In the genomic region with DNA sequence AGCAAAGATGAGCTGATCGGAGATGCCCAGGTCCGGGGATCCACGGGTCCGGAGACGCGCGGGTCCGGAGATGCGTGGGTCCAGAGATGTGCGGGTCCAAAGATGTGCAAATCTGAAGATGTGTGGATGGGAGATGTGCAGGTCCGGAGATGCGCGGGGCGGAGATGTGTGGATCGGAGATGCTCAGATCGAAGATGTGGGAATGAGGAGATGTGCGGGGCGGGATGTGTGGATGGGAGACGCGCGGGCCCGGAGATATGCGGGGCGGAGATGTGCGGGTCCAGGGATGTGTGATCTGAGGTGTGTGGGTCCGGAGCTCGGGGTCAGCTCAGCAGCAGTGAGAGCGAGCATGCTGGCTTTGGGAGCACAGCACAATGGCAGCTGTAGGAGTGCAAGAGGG, we compare ENCODE assay signal across 27 cellular contexts. TPM values are rescaled to one million over a fixed set of nuclear protein-coding genes. Genes with fewer than 3 reads are reported as not detected.
"Had no signal": no experiment of that assay in that cellular context is flagged by ENCODE, and none has a peak within 500 bp of the region (broad histone marks: within the 10 kb centered on the region; RNA-seq: fewer than 3 reads in every experiment).

No MANE protein-coding gene starts in this region.

- H3K27me3 Mint-ChIP-seq: naive thymus-derived CD4-positive, alpha-beta T cell; stimulated activated memory B cell treated with anti-CD40 and anti-IgM and Interleukin-4, amounts not matched to agents 10 μg/mL and 1 μg/mL and 100 μg/mL, for 72 hours; stimulated activated naive CD8-positive, alpha-beta T cell treated with anti-CD3 and anti-CD28 coated beads, Interleukin-15, amount 100 ng/mL, for 72 hours; type B pancreatic cell had no signal

- H3K4me3 Mint-ChIP-seq: naive thymus-derived CD4-positive, alpha-beta T cell; natural killer cell; nephron; neural progenitor cell; stimulated activated memory B cell treated with anti-CD40 and anti-IgM and Interleukin-4, amounts not matched to agents 10 μg/mL and 1 μg/mL and 100 μg/mL, for 72 hours; stimulated activated naive CD8-positive, alpha-beta T cell treated with anti-CD3 and anti-CD28 coated beads, Interleukin-15, amount 100 ng/mL, for 72 hours; type B pancreatic cell had no signal

- H3K27ac Mint-ChIP-seq: natural killer cell, nephron, neural progenitor cell, type B pancreatic cell had no signal

- H3K4me1 Mint-ChIP-seq: nephron had no signal

- H3K9me3 Mint-ChIP-seq: natural killer cell had no signal

- ATAC-seq: naive thymus-derived CD4-positive, alpha-beta T cell; natural killer cell; pancreas; sciatic nerve; stimulated activated memory B cell treated with anti-CD40 and anti-IgM and Interleukin-4, amounts not matched to agents 10 μg/mL and 1 μg/mL and 100 μg/mL, for 72 hours; stimulated activated naive CD8-positive, alpha-beta T cell treated with anti-CD3 and anti-CD28 coated beads, Interleukin-15, amount 100 ng/mL, for 72 hours; stimulated activated naive CD8-positive, alpha-beta T cell treated with anti-CD3 and anti-CD28 coated beads, Interleukin-15, Interleukin-2, amounts not matched to agents 100 U/mL and 50 U/mL, for 24 hours; upper lobe of right lung had no signal

- DNase-seq: naive thymus-derived CD4-positive, alpha-beta T cell; natural killer cell; nucleus accumbens; pancreas; retina; right cardiac atrium; spleen; stimulated activated CD4-positive, alpha-beta T cell treated with anti-CD3 and anti-CD28 coated beads, Interleukin-12 subunit alpha, Interleukin-12 subunit beta, amount 100 ng/mL, for 4 hours; stimulated activated CD4-positive, alpha-beta T cell treated with anti-CD3 and anti-CD28 coated beads, Interleukin-1b, Interleukin-23, amount 100 ng/mL, for 48 hours; stimulated activated CD4-positive, alpha-beta T cell treated with anti-CD3 and anti-CD28 coated beads, Interleukin-4, amount 100 ng/mL, for 1 hour; stimulated activated CD4-positive, alpha-beta T cell treated with anti-CD3 and anti-CD28 coated beads, Interleukin-4, amount 100 ng/mL, for 4 hours; stimulated activated CD8-positive, alpha-beta memory T cell treated with anti-CD3 and anti-CD28 coated beads, Interleukin-4, amount 100 ng/mL, for 48 hours; stimulated activated naive CD4-positive, alpha-beta T cell; stimulated activated naive CD8-positive, alpha-beta T cell treated with anti-CD3 and anti-CD28 coated beads, Interleukin-15, amount 100 ng/mL, for 72 hours; stimulated activated naive CD8-positive, alpha-beta T cell treated with anti-CD3 and anti-CD28 coated beads, Interleukin-15, Interleukin-2, amounts not matched to agents 100 U/mL and 50 U/mL, for 24 hours; substantia nigra; testis; transverse colon; uterus had no signal

RNA-seq across cellular contexts. Expression of a gene that starts 48.5 kb away (rescaled TPM):
- total RNA-seq: naive thymus-derived CD4-positive, alpha-beta T cell; osteocyte; smooth muscle cell; upper lobe of right lung had no signal
